Comparison of ENCODE assay signal across 12 cellular contexts in the genomic region with DNA sequence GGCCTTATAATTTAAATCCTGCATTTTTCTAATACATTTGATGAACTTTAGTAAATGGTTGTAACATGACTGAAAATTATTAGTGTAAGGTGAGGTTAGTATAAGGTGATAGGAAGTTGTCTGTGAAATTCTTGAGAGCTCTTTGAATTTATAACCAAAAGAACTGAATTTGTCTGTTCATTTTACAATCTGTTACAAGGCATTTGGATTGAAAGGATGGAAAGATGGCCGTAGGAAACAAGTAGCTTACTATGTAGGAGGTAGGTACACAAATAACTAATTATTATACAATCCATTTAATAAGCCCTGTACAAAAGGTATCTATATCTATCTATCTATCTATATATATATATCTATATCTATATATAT. TPM values are rescaled to one million over a fixed set of nuclear protein-coding genes. Genes with fewer than 3 reads are reported as not detected.
DNase-seq lines count a peak whose midpoint lies in the region; ATAC-seq and TF ChIP-seq lines count a peak whose summit lies in the region.
"Had no signal": no experiment of that assay in that cellular context is flagged by ENCODE, and none has a peak within 500 bp of the region (broad histone marks: within the 10 kb centered on the region; RNA-seq: fewer than 3 reads in every experiment).

No MANE protein-coding gene starts in this region.

- no TSS peak for BruUV-seq in mammary epithelial cell (replicated peaks; lab: Mats Ljungman, UMichigan)

- H3K4me1 ChIP-seq in breast epithelium (no peaks in the 10 kb centered on the region), mammary epithelial cell (ENCODE audit: insufficient read depth, low read length) (peaks cover 9% of the 10 kb centered on the region), adipocyte (ENCODE audit: control insufficient read depth, insufficient read depth, low read length) (peaks cover 36% of the 10 kb centered on the region), upper lobe of left lung (peaks cover 22 to 34% (median 24%) of the 10 kb centered on the region in 4 donors), Peyer's patch (peaks cover 0 to 21% (median 6%) of the 10 kb centered on the region in 4 donors)

- H3K9me3 ChIP-seq in breast epithelium: no peaks in the 10 kb centered on the region
- no peaks in the 10 kb centered on the region for H3K9me3 ChIP-seq in mammary epithelial cell (replicated peaks; ENCODE audit: insufficient read depth, low read length)
- no peaks in the 10 kb centered on the region for H3K9me3 ChIP-seq in adipocyte (ENCODE audit: control insufficient read depth, low read length)
- no peaks in the 10 kb centered on the region for H3K9me3 ChIP-seq in upper lobe of left lung
- H3K9me3 ChIP-seq in Peyer's patch: no peaks in the 10 kb centered on the region

- H3K79me2 ChIP-seq in mammary epithelial cell (ENCODE audit: insufficient read depth, low read length): peaks cover 93% of the 10 kb centered on the region

- dilution Hi-C loops in mammary epithelial cell (cut with HindIII; ENCODE audit: low sequenced_read_pairs): no loop called here

- H3K4me3 ChIP-seq in breast epithelium (no peak overlapping the region), mammary epithelial cell (replicated peaks in 1 of 3; ENCODE audit: insufficient read depth in 1 of 3, low read depth in 2 of 3, low read length in 3 of 3) (no peak overlapping the region), adipocyte (ENCODE audit: low read length) (peak overlapping the region; percentile 48), upper lobe of left lung (no peak overlapping the region), Peyer's patch (no peak overlapping the region)

- intact Hi-C loops in breast epithelium (cut with DNase I; ENCODE audit: low total_unique reads): no loop called here
- intact Hi-C loops in mammary epithelial cell (cut with micrococcal nuclease): loop anchor here (10.0 kb wide), 3 partner anchors 187 to 447 kb away; no protein-coding TSS in a partner anchor

- peak overlapping the region; percentile 36 to 97 for H3K27ac ChIP-seq in breast epithelium
- H3K27ac ChIP-seq in mammary epithelial cell (ENCODE audit: insufficient read depth, low read depth, low read length): no peak overlapping the region
- H3K27ac ChIP-seq in upper lobe of left lung: peak overlapping the region in 3 of 4 donors; percentile 31 to 60 (median 49)
- no peak overlapping the region for H3K27ac ChIP-seq in Peyer's patch
- H3K27ac ChIP-seq: brain microvascular endothelial cell had no signal

- H3K9ac ChIP-seq in mammary epithelial cell (ENCODE audit: insufficient read depth, low read length) (no peak overlapping the region), adipocyte (ENCODE audit: low read length) (no peak overlapping the region)

- peaks cover 11% of the 10 kb centered on the region for H3K36me3 Mint-ChIP-seq in memory B cell

- H3K27me3 Mint-ChIP-seq in memory B cell: no peaks in the 10 kb centered on the region
- H3K27me3 Mint-ChIP-seq: activated CD4-positive, alpha-beta T cell treated with anti-CD3 and anti-CD28 coated beads, Interleukin-2, amount 10 ng/mL, durations not matched to agents 7 days and 5 days; type B pancreatic cell had no signal

- H3K4me3 Mint-ChIP-seq in memory B cell: peak overlapping the region; percentile 57
- H3K4me3 Mint-ChIP-seq: activated CD4-positive, alpha-beta T cell treated with anti-CD3 and anti-CD28 coated beads, Interleukin-2, amount 10 ng/mL, durations not matched to agents 7 days and 5 days; type B pancreatic cell had no signal

- H3K27me3 ChIP-seq in breast epithelium (no peaks in the 10 kb centered on the region), mammary epithelial cell (ENCODE audit: insufficient read depth, low read length) (no peaks in the 10 kb centered on the region), adipocyte (replicated peaks; ENCODE audit: control insufficient read depth, insufficient read depth, low read length) (no peaks in the 10 kb centered on the region), upper lobe of left lung (no peaks in the 10 kb centered on the region), Peyer's patch (no peaks in the 10 kb centered on the region)
- H3K27me3 ChIP-seq: brain microvascular endothelial cell had no signal

- WGBS in mammary epithelial cell (ENCODE audit: low coverage, missing lambda C conversion rate): 55% methylated on average over 1 of the region's 1 CpG
- 68 to 82% methylated on average over 1 of the region's 1 CpG for WGBS in upper lobe of left lung, 2 donors

- no peak overlapping the region for H3K4me2 ChIP-seq in mammary epithelial cell (ENCODE audit: insufficient read depth, low read depth, low read length)

- ATAC-seq in memory B cell (ENCODE audit: low read depth): no peak
- no peak for ATAC-seq in upper lobe of left lung (ENCODE audit: low FRiP score in 2 of 2)

- no peaks in the 10 kb centered on the region for H3K9me3 Mint-ChIP-seq in memory B cell
- H3K9me3 Mint-ChIP-seq: type B pancreatic cell had no signal

- no peak for TF ChIP-seq EP300 in upper lobe of left lung (IDR thresholded peaks at IDR 0.05)

- in situ Hi-C loops in mammary epithelial cell (cut with MboI; ENCODE audit: low sequenced_read_pairs in 2 of 2): no loop called here

- H3K4me1 Mint-ChIP-seq in memory B cell: peaks cover 50% of the 10 kb centered on the region

- no peak for TF ChIP-seq CTCF in breast epithelium (IDR thresholded peaks at IDR 0.05)
- TF ChIP-seq CTCF in mammary epithelial cell (conservative IDR thresholded peaks at IDR 0.05 in 1 of 2, IDR thresholded peaks at IDR 0.05 in 1 of 2; ENCODE audit: extremely low read depth in 1 of 2, insufficient read depth in 1 of 2, low read depth in 1 of 2, low read length in 2 of 2): no peak
- no peak for TF ChIP-seq CTCF in upper lobe of left lung (IDR thresholded peaks at IDR 0.05)
- TF ChIP-seq CTCF in Peyer's patch (IDR thresholded peaks at IDR 0.05): no peak

- H3K36me3 ChIP-seq in breast epithelium (no peaks in the 10 kb centered on the region), mammary epithelial cell (ENCODE audit: insufficient read depth, low read length) (no peaks in the 10 kb centered on the region), adipocyte (ENCODE audit: control insufficient read depth, insufficient read depth, low read length, severe bottlenecking) (no peaks in the 10 kb centered on the region), upper lobe of left lung (no peaks in the 10 kb centered on the region), Peyer's patch (no peaks in the 10 kb centered on the region)
- H3K36me3 ChIP-seq: brain microvascular endothelial cell had no signal

- TF ChIP-seq POLR2A in breast epithelium (IDR thresholded peaks at IDR 0.05) (no peak), upper lobe of left lung (IDR thresholded peaks at IDR 0.05) (no peak), Peyer's patch (IDR thresholded peaks at IDR 0.05) (no peak)

- H3K27ac Mint-ChIP-seq in memory B cell: no peak overlapping the region
- H3K27ac Mint-ChIP-seq: activated CD4-positive, alpha-beta T cell treated with anti-CD3 and anti-CD28 coated beads, Interleukin-2, amount 10 ng/mL, durations not matched to agents 7 days and 5 days; type B pancreatic cell had no signal

- no peak for DNase-seq in breast epithelium (ENCODE audit: low spot score in 2 of 2)
- no peak for DNase-seq in mammary epithelial cell
- peak; percentile 4 for DNase-seq in adipocyte (ENCODE audit: low read depth)
- DNase-seq in memory B cell (ENCODE audit: low spot score in 2 of 2): no peak
- no peak for DNase-seq in upper lobe of left lung
- no peak for DNase-seq in midbrain (lab: John Stamatoyannopoulos, UW)
- no peak for DNase-seq in NCI-H1694 treated with DMSO at 0.1 percent for 48 hours (lab: John Stamatoyannopoulos, UW)
- DNase-seq in Peyer's patch: no peak
- DNase-seq: activated CD4-positive, alpha-beta T cell treated with anti-CD3 and anti-CD28 coated beads, Interleukin-2, amount 10 ng/mL, durations not matched to agents 7 days and 5 days; activated effector memory CD4-positive, alpha-beta T cell treated with anti-CD3 and anti-CD28 coated beads, Interleukin-2, amount 50 U/mL, for 16 hours; brain microvascular endothelial cell had no signal

- H2AFZ ChIP-seq in mammary epithelial cell (ENCODE audit: low read depth, low read length): no peak overlapping the region

- CTCF ChIA-PET in mammary epithelial cell (lab: Charles Lee; ENCODE audit: low non-redundant PET): interaction anchor here (0.7 kb wide), 1 partner anchor 205 kb away, joined by 3 read pairs; no protein-coding TSS in a partner anchor

- no peaks in the 10 kb centered on the region for H4K20me1 ChIP-seq in mammary epithelial cell (ENCODE audit: insufficient read depth, low read length)

RNA-seq across cellular contexts. Expression of gene DIPK2A, which starts 6.6 kb away (rescaled TPM):
- total RNA-seq in breast epithelium: 10 to 100 TPM; 19.8 to 39.4 (median 30.2) TPM
- 10 to 100 TPM; 14.1 to 52.0 TPM for total RNA-seq in mammary epithelial cell
- polyA plus RNA-seq in mammary epithelial cell: 9.9 TPM
- 21.4 TPM for polyA minus RNA-seq in mammary epithelial cell
- 10 to 100 TPM; 15.7 to 73.6 (median 28.0) TPM for total RNA-seq in upper lobe of left lung
- 10 to 100 TPM in 3 of 4 donors, 1 to 10 TPM in 1; 9.1 to 47.2 (median 29.4) TPM for total RNA-seq in Peyer's patch

Comparison
In these comparisons a context has a peak if more than half of its experiments do, and no peak if none do; other contexts are left out.
1. H3K27ac ChIP-seq: peak in breast epithelium (2 of 2) and upper lobe of left lung (3 of 4); none in mammary epithelial cell (single experiment) and Peyer's patch (0 of 4).